In genomic region chr3:41844256-41844655, GRCh38 we compare ENCODE assay signal across 1 cellular context.
DNase-seq lines count a peak whose midpoint lies in the region.
"Not testable (repeated sequence)": the region's sequence is repeated elsewhere in the genome, so short reads cannot be mapped to it uniquely, and the experiment has no call there.

No MANE protein-coding gene starts in this region.

- H2AFZ ChIP-seq in neuronal stem cell (ENCODE audit: low read length): not testable (repeated sequence)

- peak overlapping the region; percentile 21 for H3K14ac ChIP-seq in neuronal stem cell (ENCODE audit: low read length)

- not testable (repeated sequence) for H3K9ac ChIP-seq in neuronal stem cell (ENCODE audit: low read depth, low read length, poor library complexity)

- H2AK5ac ChIP-seq in neuronal stem cell (ENCODE audit: low read depth, low read length): not testable (repeated sequence)

- no CpG with 5 or more reads among the region's 24 CpGs for WGBS in neuronal stem cell (ENCODE audit: extremely low coverage in 2 of 2, insufficient read length in 2 of 2, insufficient replicate concordance in 1 of 2), 2 donors

- H3K4me2 ChIP-seq in neuronal stem cell (ENCODE audit: insufficient read depth, low read length, poor library complexity, severe bottlenecking): not testable (repeated sequence)

- not testable (repeated sequence) for H3K27ac ChIP-seq in neuronal stem cell (replicated peaks; ENCODE audit: low read length)

- H3K23ac ChIP-seq in neuronal stem cell (ENCODE audit: low read depth, low read length, poor library complexity): not testable (repeated sequence)

- not testable (repeated sequence) for H3K79me1 ChIP-seq in neuronal stem cell (ENCODE audit: low read depth, low read length)

- H3K18ac ChIP-seq in neuronal stem cell (ENCODE audit: low read length): not testable (repeated sequence)

- not testable (repeated sequence) for H4K91ac ChIP-seq in neuronal stem cell (ENCODE audit: low read depth, low read length, poor library complexity)

- DNase-seq in neuronal stem cell (ENCODE audit: low spot score): not testable (repeated sequence)

- not testable (repeated sequence) for H3K36me3 ChIP-seq in neuronal stem cell (replicated peaks in 1 of 2; ENCODE audit: control insufficient read depth in 2 of 2, insufficient read depth in 2 of 2, low read length in 2 of 2)

- H3K4me1 ChIP-seq in neuronal stem cell (ENCODE audit: control insufficient read depth in 2 of 2, insufficient read depth in 1 of 2, low read depth in 1 of 2, low read length in 2 of 2): not testable (repeated sequence)

- not testable (repeated sequence) for H4K8ac ChIP-seq in neuronal stem cell (ENCODE audit: low read depth, low read length)

- H3K4me3 ChIP-seq in neuronal stem cell (ENCODE audit: low read length in 2 of 2): not testable (repeated sequence)

- H2BK5ac ChIP-seq in neuronal stem cell (ENCODE audit: low read length): not testable (repeated sequence)

- not testable (repeated sequence) for H3K4ac ChIP-seq in neuronal stem cell (ENCODE audit: low read length)

- peaks cover 0 to 15% of the 10 kb centered on the region in 2 donors for H3K9me3 ChIP-seq in neuronal stem cell (replicated peaks in 1 of 2; ENCODE audit: control insufficient read depth in 2 of 2, insufficient read depth in 1 of 2, low read depth in 1 of 2, low read length in 2 of 2)

- not testable (repeated sequence) for H3K27me3 ChIP-seq in neuronal stem cell (ENCODE audit: control insufficient read depth in 3 of 3, insufficient read depth in 3 of 3, low read depth in 1 of 3, low read length in 3 of 3)

- not testable (repeated sequence) for H2BK120ac ChIP-seq in neuronal stem cell (ENCODE audit: low read depth, low read length)

- H2BK15ac ChIP-seq in neuronal stem cell (ENCODE audit: low read length): not testable (repeated sequence)

- H2BK12ac ChIP-seq in neuronal stem cell (ENCODE audit: low read length): not testable (repeated sequence)
